Comparison of ENCODE assay signal across 9 cellular contexts in the genomic region with DNA sequence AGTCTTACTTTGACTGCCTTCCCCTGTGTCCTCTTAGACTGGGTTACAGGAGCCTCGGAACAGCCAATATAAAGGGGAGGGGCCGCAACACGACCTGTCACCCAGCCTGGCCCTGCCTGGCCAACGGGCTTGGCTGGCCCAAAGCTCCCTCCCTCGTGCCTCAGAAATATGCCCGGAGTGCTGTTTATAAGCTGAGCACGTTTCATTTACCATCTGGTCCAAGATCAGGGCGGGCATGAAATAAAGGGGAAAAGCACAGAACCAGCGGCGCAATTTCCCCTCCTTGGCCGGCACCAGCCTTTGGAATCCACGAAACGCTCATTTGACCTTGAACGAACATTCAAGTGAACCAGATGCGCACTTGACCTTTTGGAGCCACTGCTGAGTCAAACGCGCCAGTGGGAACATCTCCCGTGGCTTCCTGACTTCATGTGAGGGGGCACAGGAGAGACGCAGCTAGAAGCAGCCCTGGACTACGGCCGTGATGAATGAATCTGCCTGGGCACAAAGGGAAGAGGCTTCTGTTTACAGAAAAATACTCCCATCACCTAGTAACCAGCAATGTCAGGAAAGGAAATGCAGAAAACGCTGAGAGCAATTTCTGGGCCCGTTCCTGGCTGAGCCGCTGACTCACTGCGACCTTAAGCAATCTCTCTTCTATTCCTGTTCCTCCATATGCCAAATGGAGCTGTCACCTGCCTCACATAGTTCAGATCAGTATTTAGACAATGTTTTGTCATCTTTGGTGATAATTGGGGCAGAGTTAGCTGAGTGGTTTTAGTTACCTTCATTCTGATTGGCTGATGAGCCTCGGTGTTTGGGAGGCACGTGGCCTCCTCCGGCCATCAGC. TPM values are rescaled to one million over a fixed set of nuclear protein-coding genes. Genes with fewer than 3 reads are reported as not detected.
DNase-seq lines count a peak whose midpoint lies in the region; ATAC-seq, FAIRE-seq and TF ChIP-seq lines count a peak whose summit lies in the region.
"Had no signal": no experiment of that assay in that cellular context is flagged by ENCODE, and none has a peak within 500 bp of the region (broad histone marks: within the 10 kb centered on the region; RNA-seq: fewer than 3 reads in every experiment).

No MANE protein-coding gene starts in this region.

- in situ Hi-C loops in mammary epithelial cell (cut with MboI; ENCODE audit: low sequenced_read_pairs in 2 of 2): loop anchor here in 1 of 2 donors (5.0 kb wide), 1 partner anchor 50 kb away; no protein-coding TSS in a partner anchor

- H3K79me2 ChIP-seq in mammary epithelial cell (ENCODE audit: insufficient read depth, low read length) (peaks cover 35% of the 10 kb centered on the region), keratinocyte (ENCODE audit: control insufficient read depth, insufficient read depth, low read length) (peaks cover 27% of the 10 kb centered on the region)

- FAIRE-seq in keratinocyte (lab: Jason Lieb, UNC) (peak; percentile 99), small intestine (lab: Jason Lieb, UNC) (no peak)

- DNase-seq in H7 (peak; percentile 34), NCI-H69 (lab: John Stamatoyannopoulos, UW) (peak; percentile 71), mammary epithelial cell (peak; percentile 98), keratinocyte (ENCODE audit: low read depth, low spot score) (peak; percentile 91), small intestine (peak; percentile 79), NCI-H1105 (lab: John Stamatoyannopoulos, UW) (no peak)

- BruUV-seq in mammary epithelial cell (replicated peaks; lab: Mats Ljungman, UMichigan): TSS peak; percentile 89

- intact Hi-C loops in mammary epithelial cell (cut with micrococcal nuclease): loop anchor here (1.0 to 10.0 kb wide), 6 partner anchors 19 to 808 kb away; partner anchors contain the start of gene RFX2

- H4K20me1 ChIP-seq in mammary epithelial cell (ENCODE audit: insufficient read depth, low read length) (no peaks in the 10 kb centered on the region), keratinocyte (ENCODE audit: control insufficient read depth, extremely low read depth, insufficient read depth, low read length) (no peaks in the 10 kb centered on the region)

- H2AFZ ChIP-seq in mammary epithelial cell (ENCODE audit: low read depth, low read length) (peak overlapping the region; percentile 10), keratinocyte (ENCODE audit: control insufficient read depth, low read length) (peak overlapping the region; percentile 56)

- WGBS in mammary epithelial cell (ENCODE audit: low coverage, missing lambda C conversion rate): 2% methylated on average over 20 of the region's 28 CpGs
- 27 to 35% (median 29%) methylated on average over 28 of the region's 28 CpGs for WGBS in small intestine, 3 donors

- no peaks in the 10 kb centered on the region for H3K9me1 ChIP-seq in keratinocyte (ENCODE audit: control insufficient read depth, extremely low read depth, insufficient read depth, low read length)

- dilution Hi-C loops in mammary epithelial cell (cut with HindIII; ENCODE audit: low sequenced_read_pairs): no loop called here
- dilution Hi-C loops in keratinocyte (cut with MboI; ENCODE audit: extremely low pct_ligation_motif_present, low sequenced_read_pairs): no loop called here

- H3K27ac ChIP-seq in mammary epithelial cell (ENCODE audit: insufficient read depth, low read depth, low read length): peak overlapping the region; percentile 99
- H3K27ac ChIP-seq in keratinocyte (ENCODE audit: control insufficient read depth, insufficient read depth, low read length): peak overlapping the region; percentile 99
- peak overlapping the region; percentile 61 to 79 for H3K27ac ChIP-seq in small intestine (ENCODE audit: low read depth in 1 of 2, low read length in 1 of 2)
- H3K27ac ChIP-seq: SK-N-MC had no signal

- ATAC-seq in HG03378 (IDR thresholded peaks at IDR 0.05; ENCODE audit: unreplicated experiment) (no peak), GM18861 (IDR thresholded peaks at IDR 0.05; ENCODE audit: unreplicated experiment) (no peak)

- H3K27me3 ChIP-seq in H7 (ENCODE audit: control insufficient read depth, insufficient read depth, low read length): peaks cover 3% of the 10 kb centered on the region; the same call in 1 of the 2 replicates
- H3K27me3 ChIP-seq in mammary epithelial cell (ENCODE audit: insufficient read depth, low read length): no peaks in the 10 kb centered on the region
- H3K27me3 ChIP-seq in keratinocyte (ENCODE audit: control insufficient read depth, extremely low read depth, insufficient read depth, low read length): no peaks in the 10 kb centered on the region
- H3K27me3 ChIP-seq in small intestine (ENCODE audit: control insufficient read depth in 2 of 2, insufficient read depth in 2 of 2, low read length in 2 of 2): no peaks in the 10 kb centered on the region

- H3K36me3 ChIP-seq in H7 (replicated peaks; ENCODE audit: control insufficient read depth, insufficient read depth, low read length) (no peaks in the 10 kb centered on the region), mammary epithelial cell (ENCODE audit: insufficient read depth, low read length) (no peaks in the 10 kb centered on the region), keratinocyte (ENCODE audit: control insufficient read depth in 2 of 2, extremely low read depth in 1 of 2, insufficient read depth in 2 of 2, low read length in 2 of 2) (peaks cover 0 to 12% of the 10 kb centered on the region in 2 experiments), small intestine (ENCODE audit: control insufficient read depth in 2 of 2, insufficient read depth in 2 of 2, low read length in 2 of 2) (no peaks in the 10 kb centered on the region)

- H3K4me1 ChIP-seq in mammary epithelial cell (ENCODE audit: insufficient read depth, low read length) (peaks cover 57% of the 10 kb centered on the region), keratinocyte (ENCODE audit: control insufficient read depth, extremely low read depth, insufficient read depth, low read length) (peaks cover 61% of the 10 kb centered on the region), small intestine (ENCODE audit: control insufficient read depth in 2 of 2, insufficient read depth in 1 of 2, low read depth in 1 of 2, low read length in 1 of 2) (peaks cover 0 to 4% of the 10 kb centered on the region in 2 donors)

- H3K4me2 ChIP-seq in mammary epithelial cell (ENCODE audit: insufficient read depth, low read depth, low read length) (peak overlapping the region; percentile 83), keratinocyte (ENCODE audit: control insufficient read depth, extremely low read depth, insufficient read depth, low read depth, low read length) (peak overlapping the region; percentile 92)

- H3K9ac ChIP-seq in mammary epithelial cell (ENCODE audit: insufficient read depth, low read length) (peak overlapping the region; percentile 92), keratinocyte (ENCODE audit: control insufficient read depth, extremely low read depth, insufficient read depth, low read length) (peak overlapping the region; percentile 93)

- H3K4me3 ChIP-seq in H7 (ENCODE audit: insufficient read depth, low read depth, low read length) (no peak overlapping the region), mammary epithelial cell (replicated peaks in 1 of 3; ENCODE audit: insufficient read depth in 1 of 3, low read depth in 2 of 3, low read length in 3 of 3) (peak overlapping the region; percentile 6 to 36 (median 23)), keratinocyte (ENCODE audit: control insufficient read depth in 2 of 3, extremely low read depth in 1 of 3, insufficient read depth in 2 of 3, low read depth in 1 of 3, low read length in 3 of 3) (peak overlapping the region in 2 of 3 experiments; percentile 49 to 65), small intestine (ENCODE audit: low read depth in 1 of 2, low read length in 2 of 2) (no peak overlapping the region)
- H3K4me3 ChIP-seq: SK-N-MC had no signal

- TF ChIP-seq CTCF in mammary epithelial cell (conservative IDR thresholded peaks at IDR 0.05 in 1 of 2, IDR thresholded peaks at IDR 0.05 in 1 of 2; ENCODE audit: extremely low read depth in 1 of 2, insufficient read depth in 1 of 2, low read depth in 1 of 2, low read length in 2 of 2) (peak in 1 of 2 donors; percentile 1), keratinocyte (optimal IDR thresholded peaks at IDR 0.05 in 1 of 3, IDR thresholded peaks at IDR 0.05 in 1 of 3, conservative IDR thresholded peaks at IDR 0.05 in 1 of 3; ENCODE audit: extremely low read depth in 1 of 3, insufficient read depth in 2 of 3, low read length in 3 of 3) (no peak)

- H3K9me3 ChIP-seq in mammary epithelial cell (replicated peaks; ENCODE audit: insufficient read depth, low read length) (no peaks in the 10 kb centered on the region), keratinocyte (ENCODE audit: control insufficient read depth, low read depth, low read length) (no peaks in the 10 kb centered on the region), small intestine (ENCODE audit: control insufficient read depth, low read depth) (no peaks in the 10 kb centered on the region)

- CTCF ChIA-PET in mammary epithelial cell (lab: Charles Lee; ENCODE audit: low non-redundant PET): interaction anchor here (0.6 to 0.8 kb wide), 3 partner anchors 23 to 73 kb away, joined by 3 to 6 read pairs (median 5); no protein-coding TSS in a partner anchor

RNA-seq across cellular contexts. Expression of gene RFX2, which starts 53.3 kb away (rescaled TPM):
- 2.9 and 3.8 TPM in 2 replicates for total RNA-seq in H7 (2014; rRNA removed; shearing (Covaris generic))
- 10 to 100 TPM in 1 of 2 donors, 1 to 10 TPM in 1; 6.5 to 15.6 TPM for total RNA-seq in mammary epithelial cell
- polyA plus RNA-seq in mammary epithelial cell (8.2 TPM), keratinocyte (5.8 to 7.3 TPM (median 5.9 TPM) in 3 replicates), small intestine (1 to 10 TPM; 1.1 to 2.8 (median 1.8) TPM)
- polyA minus RNA-seq in mammary epithelial cell (48.1 TPM), keratinocyte (6.1 to 38.4 TPM (median 6.6 TPM) in 3 replicates)
- 4.7 TPM for polyA plus RNA-seq in keratinocyte (2011; ENCODE audit: low read depth)
- polyA plus RNA-seq in keratinocyte (2011; cell fraction: cytosol; rRNA removed): 3.4 and 7.4 TPM in 2 replicates
- 11.0 and 15.6 TPM in 2 replicates for polyA plus RNA-seq in keratinocyte (2011; cell fraction: nucleus; rRNA removed)
- polyA plus RNA-seq in keratinocyte (2012; ENCODE audit: low replicate concordance): 6.1 and 6.7 TPM in 2 replicates
- polyA minus RNA-seq in keratinocyte (2011; cell fraction: cytosol; rRNA and poly(A)+ RNA removed): 16.3 TPM
- polyA minus RNA-seq in keratinocyte (2011; cell fraction: nucleus; rRNA and poly(A)+ RNA removed): 12.3 and 13.0 TPM in 2 replicates

Comparison
In these comparisons a context has a peak if more than half of its experiments do, and no peak if none do; other contexts are left out.
1. H3K4me3 ChIP-seq: peak in mammary epithelial cell (3 of 3) and keratinocyte (2 of 3); none in H7 (single experiment) and small intestine (0 of 2).
2. Peak in every context shown above with its lines, with median percentiles within 50 percentile points of each other: H3K27ac ChIP-seq.